12 cellular contexts compared by ENCODE assay signal in the genomic region with DNA sequence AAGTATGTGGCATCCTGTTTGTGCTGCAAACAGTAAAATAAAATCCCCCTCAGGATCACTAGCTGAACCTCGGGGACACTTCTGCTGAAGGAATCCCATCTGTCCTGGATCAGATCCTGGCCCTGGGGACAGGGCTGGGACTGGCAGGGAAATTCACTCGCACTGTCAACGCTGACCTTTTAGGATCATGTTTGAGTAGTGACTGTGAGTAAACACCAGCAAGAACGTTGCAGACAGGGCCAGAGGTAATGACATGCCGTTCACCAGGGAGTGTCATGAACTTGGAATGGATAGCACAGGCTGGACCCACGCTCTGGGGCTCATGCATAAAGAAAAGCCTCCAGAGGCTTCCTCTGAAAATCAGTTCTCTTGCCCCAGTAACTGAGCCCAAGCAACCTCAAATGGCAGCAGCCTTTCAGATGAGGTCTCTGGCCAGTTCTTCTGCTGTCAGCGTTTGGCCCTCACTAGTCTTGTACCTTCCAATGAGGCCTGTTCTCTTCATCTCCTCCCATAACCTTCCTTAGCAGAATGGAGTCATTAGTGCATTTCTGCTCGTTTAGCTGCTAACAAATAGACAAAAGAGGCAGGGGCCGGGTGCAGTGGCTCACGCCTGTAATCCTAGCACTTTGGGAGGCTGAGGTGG. TPM values are rescaled to one million over a fixed set of nuclear protein-coding genes. Genes with fewer than 3 reads are reported as not detected.
DNase-seq lines count a peak whose midpoint lies in the region; ATAC-seq and TF ChIP-seq lines count a peak whose summit lies in the region.
"Had no signal": no experiment of that assay in that cellular context is flagged by ENCODE, and none has a peak within 500 bp of the region (broad histone marks: within the 10 kb centered on the region; RNA-seq: fewer than 3 reads in every experiment).

No MANE protein-coding gene starts in this region.

- H3K36me3 Mint-ChIP-seq in HFFc6 (ENCODE audit: low read depth), result no peaks in the 10 kb centered on the region
- H3K36me3 Mint-ChIP-seq in dendritic cell treated with granulocyte-macrophage colony-stimulating factor and Interleukin-4, amounts not matched to agents 40 ng/mL and 50 ng/mL, for 4 days (ENCODE audit: low read depth), result no peaks in the 10 kb centered on the region
- H3K36me3 Mint-ChIP-seq: CD4-positive, alpha-beta memory T cell had no signal

- peaks cover 11% of the 10 kb centered on the region for H3K4me1 Mint-ChIP-seq in HFFc6 (ENCODE audit: low read depth)
- peaks cover 46% of the 10 kb centered on the region for H3K4me1 Mint-ChIP-seq in dendritic cell treated with granulocyte-macrophage colony-stimulating factor and Interleukin-4, amounts not matched to agents 40 ng/mL and 50 ng/mL, for 4 days (ENCODE audit: low read depth)
- H3K4me1 Mint-ChIP-seq: CD4-positive, alpha-beta memory T cell had no signal

- peaks cover 4% of the 10 kb centered on the region; the same call in 1 of the 2 replicates for H3K27me3 Mint-ChIP-seq in HFFc6 (ENCODE audit: insufficient read depth)
- peaks cover 6% of the 10 kb centered on the region for H3K27me3 Mint-ChIP-seq in dendritic cell treated with granulocyte-macrophage colony-stimulating factor and Interleukin-4, amounts not matched to agents 40 ng/mL and 50 ng/mL, for 4 days

- intact Hi-C loops in dendritic cell treated with granulocyte-macrophage colony-stimulating factor and Interleukin-4, amounts not matched to agents 40 ng/mL and 50 ng/mL, for 4 days (cut with micrococcal nuclease), result no loop called here

- H3K27me3 ChIP-seq in lung (ENCODE audit: control insufficient read depth, insufficient read depth), result no peaks in the 10 kb centered on the region
- H3K27me3 ChIP-seq: foreskin keratinocyte had no signal

- no peaks in the 10 kb centered on the region for H3K9me3 Mint-ChIP-seq in HFFc6
- no peaks in the 10 kb centered on the region for H3K9me3 Mint-ChIP-seq in dendritic cell treated with granulocyte-macrophage colony-stimulating factor and Interleukin-4, amounts not matched to agents 40 ng/mL and 50 ng/mL, for 4 days
- H3K9me3 Mint-ChIP-seq: CD4-positive, alpha-beta memory T cell had no signal

- DNase-seq in HFFc6, result peak; percentile 7
- peak; percentile 46 for DNase-seq in lung (ENCODE audit: low spot score)
- no peak for DNase-seq in DMS79 treated with DMSO at 0.1 percent for 48 hours (lab: John Stamatoyannopoulos, UW)
- DNase-seq in NCI-H226, result no peak
- DNase-seq in activated naive CD4-positive, alpha-beta T cell treated with Interleukin-2 at 50 U/mL for 16 hours, result no peak
- no peak for DNase-seq in RKO (ENCODE audit: low spot score)
- DNase-seq: CD4-positive, alpha-beta memory T cell; foreskin keratinocyte; NCI-H1105 treated with DMSO at 0.1 percent for 48 hours had no signal

- no peak overlapping the region for H3K4me3 ChIP-seq in lung

- no peaks in the 10 kb centered on the region for H3K36me3 ChIP-seq in lung (ENCODE audit: control insufficient read depth in 2 of 2, insufficient read depth in 2 of 2, low read length in 2 of 2)

- H3K4me3 Mint-ChIP-seq in HFFc6, result no peak overlapping the region
- H3K4me3 Mint-ChIP-seq in dendritic cell treated with granulocyte-macrophage colony-stimulating factor and Interleukin-4, amounts not matched to agents 40 ng/mL and 50 ng/mL, for 4 days, result peak overlapping the region; percentile 30
- H3K4me3 Mint-ChIP-seq: CD4-positive, alpha-beta memory T cell had no signal

- peaks cover 0 to 9% of the 10 kb centered on the region in 2 donors for H3K4me1 ChIP-seq in lung (ENCODE audit: control insufficient read depth in 2 of 2, insufficient read depth in 2 of 2, low read length in 2 of 2)
- H3K4me1 ChIP-seq: foreskin keratinocyte had no signal

- peak; percentile 46 for ATAC-seq in lung (ENCODE audit: insufficient read depth, low FRiP score)
- ATAC-seq: foreskin keratinocyte had no signal

- WGBS in lung, 2 donors, result 50 to 65% methylated on average over 10 of the region's 10 CpGs

- TF ChIP-seq CTCF in 22Rv1 (IDR thresholded peaks at IDR 0.05) (no peak), HFFc6 (IDR thresholded peaks at IDR 0.05) (no peak), lung (IDR thresholded peaks at IDR 0.05; ENCODE audit: control extremely low read depth, extremely low read depth) (no peak)

- H3K27ac Mint-ChIP-seq in HFFc6, result no peak overlapping the region
- H3K27ac Mint-ChIP-seq in dendritic cell treated with granulocyte-macrophage colony-stimulating factor and Interleukin-4, amounts not matched to agents 40 ng/mL and 50 ng/mL, for 4 days, result no peak overlapping the region

- no peaks in the 10 kb centered on the region for H3K9me3 ChIP-seq in lung (ENCODE audit: control insufficient read depth in 2 of 2, insufficient read depth in 1 of 2, low read length in 1 of 2)

- H3K27ac ChIP-seq in 22Rv1 (peak overlapping the region; percentile 61), lung (ENCODE audit: low read depth in 1 of 2, low read length in 1 of 2) (peak overlapping the region in 1 of 2 donors; percentile 87)
- H3K27ac ChIP-seq: foreskin keratinocyte had no signal

RNA-seq across cellular contexts. Expression of gene BARX2, which starts 51.0 kb away (rescaled TPM):
- total RNA-seq in HFFc6 (2021; fragmentation: NEBNext Ultra II Directional; extraction: Animal tissue kit (Norgen Biotek cat#: 25700)), result not detected
- 1 to 10 TPM in 1 of 2 donors, under 1 TPM in 1; 0.74 to 1.1 TPM for total RNA-seq in lung
- polyA plus RNA-seq in lung, result under 1 TPM; 0.39 to 0.76 TPM
- total RNA-seq: CD4-positive, alpha-beta memory T cell had no signal
- polyA plus RNA-seq: CD4-positive, alpha-beta memory T cell; neural cell had no signal

Comparison
In these comparisons a context has a peak if more than half of its experiments do, and no peak if none do; other contexts are left out.
1. DNase-seq: peak in HFFc6 (single experiment) and lung (single experiment); none in DMS79 treated with DMSO at 0.1 percent for 48 hours (single experiment), NCI-H226 (single experiment), activated naive CD4-positive, alpha-beta T cell treated with Interleukin-2 at 50 U/mL for 16 hours (single experiment) and RKO (single experiment).